Comparison of ENCODE assay signal across 24 cellular contexts in genomic region chr13:44448373-44448772, GRCh38.
"Had no signal": no experiment of that assay in that cellular context is flagged by ENCODE, and none has a peak within 500 bp of the region (broad histone marks: within the 10 kb centered on the region; RNA-seq: fewer than 3 reads in every experiment).

No MANE protein-coding gene starts in this region.

- H3K36me3 ChIP-seq: cardiac muscle cell, esophagus muscularis mucosa, lower lobe of right lung, suprapubic skin, transverse colon had no signal

- H3K4me2 ChIP-seq: SK-N-SH had no signal

- H3K4me1 ChIP-seq: lower lobe of right lung, suprapubic skin had no signal

- H3K27ac ChIP-seq: cardiac muscle cell, esophagus muscularis mucosa, lower lobe of right lung, suprapubic skin, transverse colon had no signal

- DNase-seq: activated CD4-positive, alpha-beta T cell treated with anti-CD3 and anti-CD28 coated beads for 1 hour; activated CD8-positive, alpha-beta memory T cell treated with anti-CD3 and anti-CD28 coated beads, Interleukin-2, amount 10 ng/mL, durations not matched to agents 7 days and 5 days; activated CD8-positive, alpha-beta T cell treated with anti-CD3 and anti-CD28 coated beads, Interleukin-2, amount 10 ng/mL, durations not matched to agents 7 days and 5 days; activated naive CD4-positive, alpha-beta T cell; activated T-cell treated with anti-CD3 and anti-CD28 coated beads for 4 hours; activated T-cell treated with anti-CD3 and anti-CD28 coated beads, Interleukin-2, amount 50 U/mL, for 72 hours; aorta; cortex of kidney; foreskin melanocyte; glutamatergic neuron; left cardiac atrium; lower lobe of right lung; mesendoderm; SK-N-SH; stimulated activated CD4-positive, alpha-beta T cell treated with anti-CD3 and anti-CD28 coated beads, Interleukin-15, amount 100 ng/mL, for 24 hours; stimulated activated CD4-positive, alpha-beta T cell treated with anti-CD3 and anti-CD28 coated beads, Interleukin-2, amount 100 ng/mL, for 24 hours; stimulated activated naive B cell treated with anti-CD40 and anti-IgM and Interleukin-4, amounts not matched to agents 10 μg/mL and 1 μg/mL and 100 μg/mL, for 72 hours; T-helper 17 cell; T1000; transverse colon had no signal

- H3K4me3 ChIP-seq: cardiac muscle cell, esophagus muscularis mucosa, lower lobe of right lung, suprapubic skin, transverse colon had no signal

- H3K9me3 ChIP-seq: esophagus muscularis mucosa, lower lobe of right lung, SK-N-SH, suprapubic skin, transverse colon had no signal

- H3K9me2 ChIP-seq: SK-N-SH had no signal

- H3K27me3 ChIP-seq: cardiac muscle cell, esophagus muscularis mucosa, suprapubic skin, transverse colon had no signal

- ATAC-seq: activated CD8-positive, alpha-beta memory T cell treated with anti-CD3 and anti-CD28 coated beads, Interleukin-2, amount 10 ng/mL, durations not matched to agents 7 days and 5 days; activated CD8-positive, alpha-beta T cell treated with anti-CD3 and anti-CD28 coated beads, Interleukin-2, amount 10 ng/mL, durations not matched to agents 7 days and 5 days; activated naive CD4-positive, alpha-beta T cell treated with anti-CD3 and anti-CD28 coated beads, Interleukin-2, amount 50 U/mL, for 72 hours; activated T-cell treated with anti-CD3 and anti-CD28 coated beads, Interleukin-2, amount 50 U/mL, for 72 hours; left cardiac atrium; lower lobe of right lung; stimulated activated naive B cell treated with anti-CD40 and anti-IgM and Interleukin-4, amounts not matched to agents 10 μg/mL and 1 μg/mL and 100 μg/mL, for 72 hours; T-helper 17 cell had no signal

- H3K9ac ChIP-seq: SK-N-SH had no signal
